8 cellular contexts compared by ENCODE assay signal in genomic region chr3:129399145-129399894, GRCh38. TPM values are rescaled to one million over a fixed set of nuclear protein-coding genes. Genes with fewer than 3 reads are reported as not detected.
A peak's percentile ranks its signal among the peaks of the same experiment; 100 is the strongest.
DNase-seq lines count a peak whose midpoint lies in the region; ATAC-seq and TF ChIP-seq lines count a peak whose summit lies in the region.

No MANE protein-coding gene starts in this region.

- H3K27ac ChIP-seq in OCI-LY3 (ENCODE audit: low read length): peak overlapping the region; percentile 41

- H3K4me3 ChIP-seq in OCI-LY3 (ENCODE audit: low read length): peak overlapping the region; percentile 91
- peak overlapping the region; percentile 70 for H3K4me3 ChIP-seq in epithelial cell of proximal tubule (ENCODE audit: low read depth, low read length)

- peaks cover 13% of the 10 kb centered on the region for H3K4me1 ChIP-seq in OCI-LY3 (ENCODE audit: low read length)

- H4K20me1 ChIP-seq in OCI-LY3 (ENCODE audit: insufficient read depth, low read length): peaks cover 15% of the 10 kb centered on the region; the same call in 1 of the 2 replicates

- peak; percentile 85 for TF ChIP-seq CTCF in OCI-LY3 (IDR thresholded peaks at IDR 0.05; ENCODE audit: low read depth, low read length)
- TF ChIP-seq CTCF in epithelial cell of proximal tubule (conservative IDR thresholded peaks at IDR 0.05; ENCODE audit: low read depth, low read length): peak; percentile 98

- no peaks in the 10 kb centered on the region for H3K9me3 ChIP-seq in OCI-LY3 (ENCODE audit: insufficient read depth, low read length)

- H3K79me2 ChIP-seq in OCI-LY3 (ENCODE audit: low read length): peaks cover 47% of the 10 kb centered on the region

- peak; percentile 75 for ATAC-seq in GM21515 (IDR thresholded peaks at IDR 0.05; ENCODE audit: unreplicated experiment)

- H3K4me2 ChIP-seq in OCI-LY3 (ENCODE audit: low read length): peak overlapping the region; percentile 81

- H3K27me3 ChIP-seq in OCI-LY3 (ENCODE audit: low read depth, low read length): no peaks in the 10 kb centered on the region

- peak overlapping the region; percentile 78 for H3K9ac ChIP-seq in OCI-LY3 (ENCODE audit: low read length)

- peak overlapping the region; percentile 99 for H2AFZ ChIP-seq in OCI-LY3 (ENCODE audit: low read depth, low read length)

- DNase-seq in DMS153 (lab: John Stamatoyannopoulos, UW) (peak; percentile 92), HuH-7 (ENCODE audit: low spot score) (peak; percentile 86), activated T-cell treated with anti-CD3 and anti-CD28 coated beads for 24 hours (ENCODE audit: low read depth) (peak; percentile 71), epithelial cell of proximal tubule (ENCODE audit: low read depth) (peak; percentile 91), mucosa of gallbladder (ENCODE audit: low spot score) (peak; percentile 89)
- peak; percentile 44 for DNase-seq in stimulated activated CD8-positive, alpha-beta memory T cell treated with anti-CD3 and anti-CD28 coated beads, Interleukin-4, amount 100 ng/mL, for 24 hours (ENCODE audit: low read depth)

- H3K36me3 ChIP-seq in OCI-LY3 (replicated peaks; ENCODE audit: low read depth, low read length): no peaks in the 10 kb centered on the region

RNA-seq across cellular contexts. Expression of gene EFCAB12, which starts 29.1 kb away (rescaled TPM):
- total RNA-seq in epithelial cell of proximal tubule: not detected in 2 replicates
- total RNA-seq in mucosa of gallbladder: 4.9 TPM

RNA-seq across cellular contexts. Expression of gene MBD4, which starts 40.4 kb away (rescaled TPM):
- total RNA-seq in epithelial cell of proximal tubule: 25.2 and 25.7 TPM in 2 replicates
- total RNA-seq in mucosa of gallbladder: 34.9 TPM

RNA-seq across cellular contexts. Expression of gene IFT122, which starts 40.7 kb away (rescaled TPM):
- total RNA-seq in epithelial cell of proximal tubule (15.2 and 19.2 TPM in 2 replicates), mucosa of gallbladder (28.6 TPM)

Comparison
In these comparisons a context has a peak if more than half of its experiments do, and no peak if none do; other contexts are left out.
1. Peak in every context shown above with its lines: DNase-seq, ATAC-seq, H3K4me3 ChIP-seq and H3K27ac ChIP-seq.